ENCODE assay signal across 10 cellular contexts in the genomic region with DNA sequence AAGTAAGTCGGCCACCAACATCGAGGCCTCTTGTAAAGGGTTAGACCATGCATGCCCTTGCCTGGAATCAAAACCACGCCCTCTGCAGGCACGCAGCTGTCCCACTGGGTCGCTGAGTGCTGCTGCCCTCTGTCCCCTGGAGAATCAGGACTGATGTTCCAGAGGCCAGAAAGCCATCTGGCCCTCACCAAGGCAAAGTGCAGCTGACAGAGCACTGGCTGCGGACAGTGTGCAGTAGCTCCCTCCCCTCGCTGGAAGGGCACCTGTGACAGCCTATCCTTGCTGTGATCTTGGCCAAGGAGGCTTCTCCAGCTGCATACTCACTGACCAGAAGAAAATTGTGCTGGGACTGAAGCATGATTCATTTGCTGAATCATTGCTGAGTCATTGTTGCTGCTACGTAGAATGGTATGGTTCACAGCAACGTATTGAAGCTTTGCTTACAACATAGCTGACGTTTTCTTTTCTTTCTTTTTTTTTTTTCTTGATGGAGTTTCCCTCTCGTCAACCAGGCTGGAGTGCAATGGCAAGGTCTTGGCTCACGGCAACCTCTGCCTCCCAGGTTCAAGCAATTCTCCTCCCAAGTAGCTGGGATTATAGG. TPM values are rescaled to one million over a fixed set of nuclear protein-coding genes. Genes with fewer than 3 reads are reported as not detected.
A peak's percentile ranks its signal among the peaks of the same experiment; 100 is the strongest.
DNase-seq lines count a peak whose midpoint lies in the region; ATAC-seq and TF ChIP-seq lines count a peak whose summit lies in the region.
"Had no signal": no experiment of that assay in that cellular context is flagged by ENCODE, and none has a peak within 500 bp of the region (broad histone marks: within the 10 kb centered on the region; RNA-seq: fewer than 3 reads in every experiment).

No MANE protein-coding gene starts in this region.

- H3K4me3 Mint-ChIP-seq in activated T-cell treated with anti-CD3 and anti-CD28 coated beads, Interleukin-2, amount 50 U/mL, for 4 hours: no peak overlapping the region

- H3K36me3 Mint-ChIP-seq in activated T-cell treated with anti-CD3 and anti-CD28 coated beads, Interleukin-2, amount 50 U/mL, for 4 hours (ENCODE audit: insufficient read depth): no peaks in the 10 kb centered on the region

- POLR2A ChIA-PET in RWPE1 (lab: Yijun Ruan, JAX; ENCODE audit: low non-redundant PET): interaction anchor here (0.6 kb wide), 1 partner anchor 85 kb away, joined by 4 read pairs; the partner anchor contains the start of gene FIGNL1

- TF ChIP-seq CTCF in RWPE1 (conservative IDR thresholded peaks at IDR 0.05; ENCODE audit: low read depth): no peak

- peaks cover 13% of the 10 kb centered on the region for H3K4me1 Mint-ChIP-seq in activated T-cell treated with anti-CD3 and anti-CD28 coated beads, Interleukin-2, amount 50 U/mL, for 4 hours (ENCODE audit: low read depth)

- no peaks in the 10 kb centered on the region for H3K9me3 Mint-ChIP-seq in activated T-cell treated with anti-CD3 and anti-CD28 coated beads, Interleukin-2, amount 50 U/mL, for 4 hours

- no peak for DNase-seq in activated T-cell treated with anti-CD3 and anti-CD28 coated beads, Interleukin-2, amount 50 U/mL, for 4 hours
- DNase-seq in activated T-cell treated with anti-CD3 and anti-CD28 coated beads for 4 hours (no peak), RWPE1 (ENCODE audit: low spot score) (peak; percentile 90), fibroblast of gingiva (ENCODE audit: low read depth) (peak; percentile 97), smooth muscle cell of the brain vasculature (ENCODE audit: low read depth, low spot score) (peak; percentile 51), DMS79 treated with DMSO at 0.1 percent for 48 hours (lab: John Stamatoyannopoulos, UW) (no peak), NCI-H524 treated with DMSO at 0.1 percent for 48 hours (lab: John Stamatoyannopoulos, UW) (no peak)
- DNase-seq: heart left ventricle had no signal

- H3K27me3 Mint-ChIP-seq in activated T-cell treated with anti-CD3 and anti-CD28 coated beads, Interleukin-2, amount 50 U/mL, for 4 hours (ENCODE audit: low read depth): peaks cover 12% of the 10 kb centered on the region

- CTCF ChIA-PET in RWPE1 (lab: Yijun Ruan, JAX): interaction anchor here (0.6 to 1.2 kb wide), 3 partner anchors 66 to 392 kb away, joined by 3 to 4 read pairs (median 4); no protein-coding TSS in a partner anchor

- peak; percentile 52 to 79 for ATAC-seq in activated T-cell treated with anti-CD3 and anti-CD28 coated beads, Interleukin-2, amount 50 U/mL, for 4 hours
- ATAC-seq in HG03196 (IDR thresholded peaks at IDR 0.05; ENCODE audit: unreplicated experiment): no peak

- peak overlapping the region; percentile 77 for H3K27ac ChIP-seq in RWPE1
- H3K27ac ChIP-seq: heart left ventricle had no signal

RNA-seq across cellular contexts. Expression of gene DDC, which starts 30.4 kb away (rescaled TPM):
- under 1 TPM in 2 of 3 donors, not detected in 1; 0.38 to 0.61 TPM for total RNA-seq in activated T-cell treated with anti-CD3 and anti-CD28 coated beads, Interleukin-2, amount 50 U/mL, for 4 hours
- total RNA-seq: heart left ventricle, subcutaneous adipose tissue had no signal

Comparison
In these comparisons a context has a peak if more than half of its experiments do, and no peak if none do; other contexts are left out.
1. DNase-seq: peak in RWPE1 (single experiment), fibroblast of gingiva (single experiment) and smooth muscle cell of the brain vasculature (single experiment); none in activated T-cell treated with anti-CD3 and anti-CD28 coated beads, Interleukin-2, amount 50 U/mL, for 4 hours (single experiment), activated T-cell treated with anti-CD3 and anti-CD28 coated beads for 4 hours (single experiment), DMS79 treated with DMSO at 0.1 percent for 48 hours (single experiment) and NCI-H524 treated with DMSO at 0.1 percent for 48 hours (single experiment).